1 cellular context compared by ENCODE assay signal in genomic region chr15:90789496-90789895, GRCh38.
TF ChIP-seq lines count a peak whose summit lies in the region.

No MANE protein-coding gene starts in this region.

TF ChIP-seq in SK-N-SH, 30 proteins besides CTCF, POLR2A, EP300 and RAD21 (continued from another document):
- no peak for TF ChIP-seq USF2 (IDR thresholded peaks at IDR 0.05; ENCODE audit: borderline replicate concordance, low read depth, low read length)
- no peak for TF ChIP-seq RCOR1 (IDR thresholded peaks at IDR 0.05; ENCODE audit: low read length)
- no peak for TF ChIP-seq SIN3A (IDR thresholded peaks at IDR 0.05; ENCODE audit: borderline replicate concordance, low read depth, low read length)
- no peak for TF ChIP-seq RFX5 (IDR thresholded peaks at IDR 0.05; ENCODE audit: low read length)
- TF ChIP-seq RXRA (IDR thresholded peaks at IDR 0.05; ENCODE audit: borderline replicate concordance, low read depth) = no peak
- no peak for TF ChIP-seq ELF1 (IDR thresholded peaks at IDR 0.05)
- TF ChIP-seq NRF1 (IDR thresholded peaks at IDR 0.05; ENCODE audit: low read depth, low read length) = no peak
- no peak for TF ChIP-seq EZH2phosphoT487 (IDR thresholded peaks at IDR 0.05; ENCODE audit: borderline replicate concordance, low read depth)
